ENCODE assay signal across 10 cellular contexts in the genomic region with DNA sequence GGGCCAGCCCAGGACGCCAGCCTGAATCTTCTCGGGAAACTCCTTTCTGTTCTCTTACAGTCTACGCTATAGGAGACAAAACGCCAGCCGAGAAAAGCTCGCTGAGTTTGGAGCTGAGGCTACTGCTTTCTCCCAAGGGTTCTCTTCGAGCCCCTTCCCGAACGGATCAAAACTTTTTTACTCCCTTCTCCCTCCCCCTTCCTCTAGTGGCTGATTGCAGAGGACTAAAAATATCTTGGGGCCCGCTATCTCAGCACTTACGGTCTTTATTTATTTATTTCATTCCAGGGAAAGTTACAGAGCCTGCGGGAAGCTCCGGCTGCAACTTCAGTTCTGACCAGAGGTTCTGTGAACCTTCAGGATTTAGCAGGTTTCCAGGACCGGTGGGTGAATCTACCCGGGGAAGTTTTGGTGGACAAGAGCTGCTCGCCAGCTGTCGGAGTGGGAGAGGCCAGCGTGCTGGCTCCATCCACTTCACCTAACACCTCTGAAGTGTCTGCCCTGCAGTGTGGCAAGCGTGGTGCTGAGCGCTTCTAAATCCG. TPM values are rescaled to one million over a fixed set of nuclear protein-coding genes. Genes with fewer than 3 reads are reported as not detected.
DNase-seq lines count a peak whose midpoint lies in the region; ATAC-seq and TF ChIP-seq lines count a peak whose summit lies in the region.
"Had no signal": no experiment of that assay in that cellular context is flagged by ENCODE, and none has a peak within 500 bp of the region (broad histone marks: within the 10 kb centered on the region; RNA-seq: fewer than 3 reads in every experiment).

No MANE protein-coding gene starts in this region.

- no peak for ATAC-seq in HG03025 (IDR thresholded peaks at IDR 0.05; ENCODE audit: low FRiP score, unreplicated experiment)
- ATAC-seq in GM21381 (IDR thresholded peaks at IDR 0.05; ENCODE audit: unreplicated experiment) = no peak

- 3 to 4% methylated on average over 21 of the region's 21 CpGs for WGBS in lower leg skin, 2 donors

- DNase-seq in NCI-H345 (lab: John Stamatoyannopoulos, UW) (peak; percentile 24), NCI-H345 treated with DMSO at 0.1 percent for 48 hours (lab: John Stamatoyannopoulos, UW; ENCODE audit: unreplicated experiment) (no peak), coronary artery (ENCODE audit: low spot score) (no peak), lower leg skin (ENCODE audit: low spot score in 2 of 2) (no peak), type B pancreatic cell (ENCODE audit: extremely low spot score, unreplicated experiment) (no peak), NCI-H226 (no peak)

- H3K36me3 Mint-ChIP-seq in type B pancreatic cell = no peaks in the 10 kb centered on the region
- H3K36me3 Mint-ChIP-seq: IgD-negative memory B cell had no signal

- peak overlapping the region; percentile 84 for H3K4me3 ChIP-seq in coronary artery
- peak overlapping the region; percentile 28 for H3K4me3 ChIP-seq in lower leg skin (ENCODE audit: low read depth, poor library complexity, severe bottlenecking)

- peak overlapping the region; percentile 35 for H3K27ac Mint-ChIP-seq in type B pancreatic cell
- H3K27ac Mint-ChIP-seq: B cell, IgD-negative memory B cell had no signal

- peaks cover 26% of the 10 kb centered on the region for H3K27me3 Mint-ChIP-seq in type B pancreatic cell

- peaks cover 46% of the 10 kb centered on the region for H3K4me1 Mint-ChIP-seq in type B pancreatic cell (ENCODE audit: unreplicated experiment)
- H3K4me1 Mint-ChIP-seq: B cell, IgD-negative memory B cell had no signal

- peak overlapping the region; percentile 93 for H3K4me3 Mint-ChIP-seq in type B pancreatic cell
- H3K4me3 Mint-ChIP-seq: B cell, IgD-negative memory B cell had no signal

- no peaks in the 10 kb centered on the region for H3K9me3 Mint-ChIP-seq in type B pancreatic cell

- intact Hi-C loops in lower leg skin (cut with DNase I; ENCODE audit: low total_unique reads) = no loop called here

- TF ChIP-seq POLR2A in lower leg skin (IDR thresholded peaks at IDR 0.05) = no peak

- H3K27ac ChIP-seq in coronary artery = peak overlapping the region; percentile 89 to 90

- no peak for TF ChIP-seq CTCF in coronary artery (IDR thresholded peaks at IDR 0.05)
- TF ChIP-seq CTCF in lower leg skin (IDR thresholded peaks at IDR 0.05) = no peak
- peak; percentile 34 for TF ChIP-seq CTCF in type B pancreatic cell (conservative IDR thresholded peaks at IDR 0.05)

RNA-seq across cellular contexts. Expression of gene PDZRN3, which starts 0.5 kb away (rescaled TPM):
- 10 to 100 TPM in 3 of 4 donors, 1 to 10 TPM in 1; 9.7 to 29.9 (median 13.4) TPM for total RNA-seq in lower leg skin
- total RNA-seq in type B pancreatic cell (ENCODE audit: low replicate concordance) = 18.1 and 58.6 TPM in 2 replicates
- total RNA-seq: B cell had no signal
